Comparison of ENCODE assay signal across 19 cellular contexts in genomic region chr10:61486738-61487396, GRCh38. TPM values are rescaled to one million over a fixed set of nuclear protein-coding genes. Genes with fewer than 3 reads are reported as not detected.
DNase-seq lines count a peak whose midpoint lies in the region; ATAC-seq, FAIRE-seq and TF ChIP-seq lines count a peak whose summit lies in the region.
"Had no signal": no experiment of that assay in that cellular context is flagged by ENCODE, and none has a peak within 500 bp of the region (broad histone marks: within the 10 kb centered on the region; RNA-seq: fewer than 3 reads in every experiment).

No MANE protein-coding gene starts in this region.

- H3K36me3 Mint-ChIP-seq in activated CD8-positive, alpha-beta T cell treated with anti-CD3 and anti-CD28 coated beads, Interleukin-2, amount 10 ng/mL, durations not matched to agents 7 days and 5 days (ENCODE audit: low read depth) = no peaks in the 10 kb centered on the region
- H3K36me3 Mint-ChIP-seq: activated CD4-positive, alpha-beta memory T cell treated with anti-CD3 and anti-CD28 coated beads for 36 hours had no signal

- POLR2A ChIA-PET in A549 (lab: Yijun Ruan, JAX) = no interaction called here
- POLR2A ChIA-PET in activated CD8-positive, alpha-beta T cell treated with anti-CD3 and anti-CD28 coated beads, Interleukin-2, amount 10 ng/mL, durations not matched to agents 7 days and 5 days (lab: Charles Lee) = no interaction called here

- no peaks in the 10 kb centered on the region for H3K9me3 Mint-ChIP-seq in activated CD8-positive, alpha-beta T cell treated with anti-CD3 and anti-CD28 coated beads, Interleukin-2, amount 10 ng/mL, durations not matched to agents 7 days and 5 days (ENCODE audit: insufficient read depth)
- H3K9me3 Mint-ChIP-seq: activated CD4-positive, alpha-beta memory T cell treated with anti-CD3 and anti-CD28 coated beads for 36 hours had no signal

- no peaks in the 10 kb centered on the region for H3K4me1 ChIP-seq in A549
- H3K4me1 ChIP-seq: uterus had no signal

- no peaks in the 10 kb centered on the region for H3K9me3 ChIP-seq in A549
- H3K9me3 ChIP-seq: uterus had no signal

- ATAC-seq in A549 = no peak
- ATAC-seq in left colon = no peak
- ATAC-seq in activated CD8-positive, alpha-beta T cell treated with anti-CD3 and anti-CD28 coated beads, Interleukin-2, amount 10 ng/mL, durations not matched to agents 7 days and 5 days = no peak
- no peak for ATAC-seq in HG03039 (IDR thresholded peaks at IDR 0.05; ENCODE audit: unreplicated experiment)

- FAIRE-seq in A549 (lab: Jason Lieb, UNC) = peak; percentile 18
- FAIRE-seq: GM18507 had no signal

- TF ChIP-seq RAD21 in A549 (conservative IDR thresholded peaks at IDR 0.05 in 1 of 2, IDR thresholded peaks at IDR 0.05 in 1 of 2) = no peak

- H3K27ac ChIP-seq in A549 = no peak overlapping the region
- H3K27ac ChIP-seq: epithelial cell of prostate, uterus had no signal

- H3K4me1 Mint-ChIP-seq in activated CD8-positive, alpha-beta T cell treated with anti-CD3 and anti-CD28 coated beads, Interleukin-2, amount 10 ng/mL, durations not matched to agents 7 days and 5 days (ENCODE audit: low read depth) = no peaks in the 10 kb centered on the region

- intact Hi-C loops in left colon (cut with DNase I, micrococcal nuclease) = no loop called here

- no peak overlapping the region for H3K27ac Mint-ChIP-seq in activated CD8-positive, alpha-beta T cell treated with anti-CD3 and anti-CD28 coated beads, Interleukin-2, amount 10 ng/mL, durations not matched to agents 7 days and 5 days
- H3K27ac Mint-ChIP-seq: activated CD4-positive, alpha-beta memory T cell treated with anti-CD3 and anti-CD28 coated beads for 36 hours had no signal

- no peak overlapping the region for H3K4me2 ChIP-seq in A549

- TF ChIP-seq EP300 in A549 (IDR thresholded peaks at IDR 0.05) = no peak

- H3K4me3 ChIP-seq in A549 = no peak overlapping the region
- H3K4me3 ChIP-seq: uterus had no signal

- DNase-seq in A549 (ENCODE audit: low read depth in 1 of 2, low spot score in 1 of 2) (no peak), HT1080 (ENCODE audit: low read depth) (peak; percentile 17), SKM-1 treated with dmso at 0.1 percent for 144 hours (lab: John Stamatoyannopoulos, UW; ENCODE audit: unreplicated experiment) (peak; percentile 88), hepatic stellate cell (ENCODE audit: low spot score) (peak; percentile 4), left colon (no peak), NCI-H446 (lab: John Stamatoyannopoulos, UW) (no peak)
- no peak for DNase-seq in activated CD8-positive, alpha-beta T cell treated with anti-CD3 and anti-CD28 coated beads, Interleukin-2, amount 10 ng/mL, durations not matched to agents 7 days and 5 days
- DNase-seq: activated CD4-positive, alpha-beta memory T cell treated with anti-CD3 and anti-CD28 coated beads for 36 hours; activated gamma-delta T cell; central memory CD4-positive, alpha-beta T cell; NCI-H2171; posterior cingulate gyrus; stimulated activated CD4-positive, alpha-beta T cell treated with anti-CD3 and anti-CD28 coated beads, Interleukin-1b, Interleukin-23, amount 100 ng/mL, for 48 hours; T1000; uterus had no signal

- WGBS in A549 (ENCODE audit: missing lambda C conversion rate) = 33% methylated on average over 2 of the region's 2 CpGs

- CTCF ChIA-PET in A549 (lab: Yijun Ruan, JAX) = no interaction called here
- CTCF ChIA-PET in activated CD8-positive, alpha-beta T cell treated with anti-CD3 and anti-CD28 coated beads, Interleukin-2, amount 10 ng/mL, durations not matched to agents 7 days and 5 days (lab: Charles Lee) = no interaction called here

- TF ChIP-seq CTCF in A549 (IDR thresholded peaks at IDR 0.05) = no peak

- no peak overlapping the region for H3K4me3 Mint-ChIP-seq in activated CD8-positive, alpha-beta T cell treated with anti-CD3 and anti-CD28 coated beads, Interleukin-2, amount 10 ng/mL, durations not matched to agents 7 days and 5 days
- H3K4me3 Mint-ChIP-seq: activated CD4-positive, alpha-beta memory T cell treated with anti-CD3 and anti-CD28 coated beads for 36 hours had no signal

- peaks cover 3% of the 10 kb centered on the region for H3K27me3 Mint-ChIP-seq in activated CD8-positive, alpha-beta T cell treated with anti-CD3 and anti-CD28 coated beads, Interleukin-2, amount 10 ng/mL, durations not matched to agents 7 days and 5 days (ENCODE audit: low read depth)
- H3K27me3 Mint-ChIP-seq: activated CD4-positive, alpha-beta memory T cell treated with anti-CD3 and anti-CD28 coated beads for 36 hours had no signal

- TF ChIP-seq POLR2A in A549 (IDR thresholded peaks at IDR 0.05; ENCODE audit: low read length) = no peak

TF ChIP-seq in A549, 52 proteins besides CTCF, POLR2A, EP300 and RAD21:
- TF ChIP-seq CEBPB (IDR thresholded peaks at IDR 0.05) = 0 out of 4 replicates have a peak, but pooled peaks of 1 of the 2 experiments have one; percentile 9
- no peak for TF ChIP-seq NPAS2 (CRISPR knock-in tag; IDR thresholded peaks at IDR 0.05; ENCODE audit: borderline replicate concordance)

RNA-seq across cellular contexts. Expression of gene TMEM26, which starts 33.7 kb away (rescaled TPM):
- polyA plus RNA-seq in A549 (2011; rRNA removed) (0.08 and 0.10 TPM in 2 replicates), A549 (2017; fragmentation: RNase III; extraction: RNeasy Plus Mini Kit Qiagen cat#74134 plus additional on column Dnase treatment) (0.03 to 0.09 TPM in 2 of 3 replicates, not detected in the other)
- not detected in 2 replicates for polyA plus RNA-seq in A549 (2012; cell fraction: cytosol; rRNA removed)
- polyA plus RNA-seq in A549 (2012; cell fraction: nucleus; rRNA removed) = not detected in 2 replicates
- polyA minus RNA-seq in A549 (2011; rRNA and poly(A)+ RNA removed) = 0.12 and 0.15 TPM in 2 replicates
- total RNA-seq in HT1080 (2014; rRNA removed; shearing (Covaris generic)) = not detected in 2 replicates
- polyA plus RNA-seq in HT1080 (2015; cell fraction: cytosol; rRNA removed) = not detected in 2 replicates
- not detected in 2 replicates for polyA plus RNA-seq in HT1080 (2015; cell fraction: nucleus; rRNA removed)
- under 1 TPM; 0.40 to 0.75 TPM for total RNA-seq in left colon
- not detected for total RNA-seq in activated CD8-positive, alpha-beta T cell treated with anti-CD3 and anti-CD28 coated beads, Interleukin-2, amount 10 ng/mL, durations not matched to agents 7 days and 5 days
- total RNA-seq: activated CD4-positive, alpha-beta memory T cell treated with anti-CD3 and anti-CD28 coated beads for 36 hours; mononuclear cell had no signal

Comparison
In these comparisons a context has a peak if more than half of its experiments do, and no peak if none do; other contexts are left out.
1. DNase-seq: peak in HT1080 (single experiment), SKM-1 treated with dmso at 0.1 percent for 144 hours (single experiment) and hepatic stellate cell (single experiment); none in A549 (0 of 2), left colon (0 of 2), activated CD8-positive, alpha-beta T cell treated with anti-CD3 and anti-CD28 coated beads, Interleukin-2, amount 10 ng/mL, durations not matched to agents 7 days and 5 days (single experiment) and NCI-H446 (0 of 2).